2 cellular contexts compared by ENCODE assay signal in genomic region chr9:70472268-70473249, GRCh38.
TF ChIP-seq lines count a peak whose summit lies in the region.

No MANE protein-coding gene starts in this region.

TF ChIP-seq in liver, 16 proteins besides CTCF, POLR2A, EP300 and RAD21:
- no peak for TF ChIP-seq RXRA (IDR thresholded peaks at IDR 0.05)
- TF ChIP-seq NR2F2 (IDR thresholded peaks at IDR 0.05): no peak
- no peak for TF ChIP-seq GABPA (IDR thresholded peaks at IDR 0.05 in 1 of 2, conservative IDR thresholded peaks at IDR 0.05 in 1 of 2)
- TF ChIP-seq HNF4G (IDR thresholded peaks at IDR 0.05): no peak
- no peak for TF ChIP-seq EGR1 (IDR thresholded peaks at IDR 0.05; ENCODE audit: low read depth in 2 of 2)
- no peak for TF ChIP-seq HNF4A (conservative IDR thresholded peaks at IDR 0.05)
- no peak for TF ChIP-seq JUND (IDR thresholded peaks at IDR 0.05)
- TF ChIP-seq ZBTB33 (IDR thresholded peaks at IDR 0.05): no peak
- TF ChIP-seq TAF1 (conservative IDR thresholded peaks at IDR 0.05): no peak
- no peak for TF ChIP-seq ATF3 (IDR thresholded peaks at IDR 0.05)
- no peak for TF ChIP-seq MAX (IDR thresholded peaks at IDR 0.05)
- no peak for TF ChIP-seq REST (IDR thresholded peaks at IDR 0.05)

TF ChIP-seq in HepG2, 621 proteins besides CTCF, POLR2A, EP300 and RAD21:
- TF ChIP-seq SIX1 (CRISPR knock-in tag; IDR thresholded peaks at IDR 0.05; ENCODE audit: borderline replicate concordance) (no peak), CHD2 (IDR thresholded peaks at IDR 0.05; ENCODE audit: low read depth, low read length) (no peak), ZNF44 (CRISPR knock-in tag; IDR thresholded peaks at IDR 0.05) (no peak), AKNA (CRISPR knock-in tag; IDR thresholded peaks at IDR 0.05; ENCODE audit: borderline replicate concordance) (no peak), ZNF75D (CRISPR knock-in tag; IDR thresholded peaks at IDR 0.05; ENCODE audit: borderline replicate concordance) (no peak), IRF1 (CRISPR knock-in tag; IDR thresholded peaks at IDR 0.05; ENCODE audit: low read depth) (no peak), CHD4 (IDR thresholded peaks at IDR 0.05; ENCODE audit: borderline replicate concordance, low read length) (no peak), NR3C1 (CRISPR knock-in tag; IDR thresholded peaks at IDR 0.05) (no peak), TCF12 (IDR thresholded peaks at IDR 0.05) (no peak), TCF12 (CRISPR knock-in tag; IDR thresholded peaks at IDR 0.05) (no peak), CBFB (CRISPR knock-in tag; IDR thresholded peaks at IDR 0.05) (no peak), LRRFIP1 (CRISPR knock-in tag; conservative IDR thresholded peaks at IDR 0.05) (no peak), RBM39 (IDR thresholded peaks at IDR 0.05; ENCODE audit: low read depth, low read length, poor library complexity, severe bottlenecking) (no peak), ZNF589 (CRISPR knock-in tag; conservative IDR thresholded peaks at IDR 0.05) (no peak), TBP (CRISPR knock-in tag; IDR thresholded peaks at IDR 0.05) (no peak), KDM5A (IDR thresholded peaks at IDR 0.05; ENCODE audit: borderline replicate concordance, low read length) (no peak), ZNF772 (CRISPR knock-in tag; IDR thresholded peaks at IDR 0.05) (no peak), ZNF30 (CRISPR knock-in tag; IDR thresholded peaks at IDR 0.05) (no peak), ZNF652 (CRISPR knock-in tag; IDR thresholded peaks at IDR 0.05; ENCODE audit: borderline replicate concordance, low read depth) (no peak)
TF ChIP-seq in HepG2: peak in this region for 0.
